In the genomic region with DNA sequence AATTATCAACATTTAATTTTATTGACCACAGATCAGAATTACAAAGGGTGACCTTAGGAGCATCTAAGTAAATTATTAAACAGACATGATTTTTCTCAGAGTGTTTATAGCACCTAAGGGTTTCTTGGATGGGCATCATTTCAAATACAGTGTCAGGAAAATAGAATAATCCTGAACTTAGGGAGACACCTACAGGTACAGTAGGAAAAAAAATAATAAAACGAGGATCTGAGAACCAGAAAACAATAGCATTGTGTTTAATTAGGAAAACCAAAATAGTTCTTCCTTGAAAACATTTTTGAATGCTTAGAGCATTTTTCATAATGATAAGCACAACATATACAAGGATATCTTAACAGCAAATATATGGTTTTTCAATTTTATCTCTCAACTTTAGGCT, we compare ENCODE assay signal across 15 cellular contexts. TPM values are rescaled to one million over a fixed set of nuclear protein-coding genes. Genes with fewer than 3 reads are reported as not detected.
DNase-seq lines count a peak whose midpoint lies in the region; TF ChIP-seq lines count a peak whose summit lies in the region.
"Had no signal": no experiment of that assay in that cellular context is flagged by ENCODE, and none has a peak within 500 bp of the region (broad histone marks: within the 10 kb centered on the region; RNA-seq: fewer than 3 reads in every experiment).

No MANE protein-coding gene starts in this region.

- H3K9me3 Mint-ChIP-seq in type B pancreatic cell: no peaks in the 10 kb centered on the region

- H3K4me1 Mint-ChIP-seq in type B pancreatic cell (ENCODE audit: unreplicated experiment): no peaks in the 10 kb centered on the region
- H3K4me1 Mint-ChIP-seq: activated CD4-positive, alpha-beta T cell treated with anti-CD3 and anti-CD28 coated beads for 36 hours had no signal

- no peaks in the 10 kb centered on the region for H3K36me3 ChIP-seq in effector memory CD4-positive, alpha-beta T cell (ENCODE audit: control insufficient read depth, insufficient read depth, low read length)
- H3K36me3 ChIP-seq: neutrophil, Peyer's patch had no signal

- no peaks in the 10 kb centered on the region for H3K27me3 Mint-ChIP-seq in type B pancreatic cell
- H3K27me3 Mint-ChIP-seq: activated CD4-positive, alpha-beta T cell treated with anti-CD3 and anti-CD28 coated beads for 36 hours had no signal

- H3K36me3 Mint-ChIP-seq in type B pancreatic cell: no peaks in the 10 kb centered on the region

- H3K27ac Mint-ChIP-seq in type B pancreatic cell: no peak overlapping the region
- H3K27ac Mint-ChIP-seq: activated CD4-positive, alpha-beta T cell treated with anti-CD3 and anti-CD28 coated beads for 36 hours had no signal

- DNase-seq in COR-L47 (lab: John Stamatoyannopoulos, UW) (peak; percentile 6), HT-29 (ENCODE audit: low spot score) (peak; percentile 22), RPMI7951 (ENCODE audit: low read depth) (peak; percentile 9), fibroblast of villous mesenchyme (ENCODE audit: low read depth) (peak; percentile 9), type B pancreatic cell (ENCODE audit: extremely low spot score, unreplicated experiment) (no peak), pons (ENCODE audit: low spot score) (no peak)
- DNase-seq in effector memory CD4-positive, alpha-beta T cell: no peak
- DNase-seq in stimulated activated naive CD4-positive, alpha-beta T cell treated with Interleukin-2 at 50 U/mL for 16 hours (lab: John Stamatoyannopoulos, UW): no peak
- DNase-seq: activated CD4-positive, alpha-beta T cell treated with anti-CD3 and anti-CD28 coated beads for 36 hours; activated naive CD4-positive, alpha-beta T cell treated with Interleukin-2 at 50 U/mL for 16 hours; NCI-H1092; Peyer's patch; stimulated activated CD4-positive, alpha-beta T cell treated with anti-CD3 and anti-CD28 coated beads, Interleukin-4, amount 100 ng/mL, for 24 hours had no signal

- H3K27me3 ChIP-seq in effector memory CD4-positive, alpha-beta T cell (replicated peaks; ENCODE audit: control insufficient read depth, insufficient read depth, low read length, poor library complexity, severe bottlenecking): no peaks in the 10 kb centered on the region
- H3K27me3 ChIP-seq: Peyer's patch, suprapubic skin had no signal

- no peaks in the 10 kb centered on the region for H3K4me1 ChIP-seq in effector memory CD4-positive, alpha-beta T cell (ENCODE audit: control insufficient read depth, insufficient read depth, low read length, poor library complexity, severe bottlenecking)
- H3K4me1 ChIP-seq: Peyer's patch, suprapubic skin had no signal

- no peaks in the 10 kb centered on the region for H3K9me3 ChIP-seq in effector memory CD4-positive, alpha-beta T cell (ENCODE audit: control insufficient read depth, low read length)
- H3K9me3 ChIP-seq: neutrophil, Peyer's patch, suprapubic skin had no signal

- no peak overlapping the region for H3K27ac ChIP-seq in effector memory CD4-positive, alpha-beta T cell (ENCODE audit: insufficient read depth, low read length, poor library complexity, severe bottlenecking)
- H3K27ac ChIP-seq: neutrophil, Peyer's patch, suprapubic skin had no signal

- H3K4me3 Mint-ChIP-seq in type B pancreatic cell: no peak overlapping the region
- H3K4me3 Mint-ChIP-seq: activated CD4-positive, alpha-beta T cell treated with anti-CD3 and anti-CD28 coated beads for 36 hours had no signal

- TF ChIP-seq CTCF in fibroblast of villous mesenchyme (IDR thresholded peaks at IDR 0.05; ENCODE audit: insufficient read depth, low read depth, low read length) (peak; percentile 19), type B pancreatic cell (conservative IDR thresholded peaks at IDR 0.05) (no peak)

- no peak overlapping the region for H3K4me3 ChIP-seq in fibroblast of villous mesenchyme (ENCODE audit: low read depth, low read length)
- no peak overlapping the region for H3K4me3 ChIP-seq in effector memory CD4-positive, alpha-beta T cell (ENCODE audit: insufficient read depth, low read depth, low read length, poor library complexity, severe bottlenecking)
- H3K4me3 ChIP-seq: Peyer's patch, suprapubic skin had no signal

RNA-seq across cellular contexts. Expression of a gene that starts 39.2 kb away (rescaled TPM):
- total RNA-seq in HT-29 (2014; rRNA removed; shearing (Covaris generic)): 3.8 and 4.4 TPM in 2 replicates
- total RNA-seq in RPMI7951 (2014; rRNA removed; shearing (Covaris generic)): 13.6 and 13.9 TPM in 2 replicates
- total RNA-seq in fibroblast of villous mesenchyme (12.9 and 16.0 TPM in 2 replicates), type B pancreatic cell (ENCODE audit: low replicate concordance) (27.6 and 30.5 TPM in 2 replicates)

RNA-seq across cellular contexts. Expression of a gene that starts 39.4 kb away (rescaled TPM):
- 3.3 and 3.5 TPM in 2 replicates for total RNA-seq in HT-29 (2014; rRNA removed; shearing (Covaris generic))
- 45.4 and 56.4 TPM in 2 replicates for total RNA-seq in RPMI7951 (2014; rRNA removed; shearing (Covaris generic))
- total RNA-seq in fibroblast of villous mesenchyme (4.5 and 7.8 TPM in 2 replicates), type B pancreatic cell (ENCODE audit: low replicate concordance) (3.7 and 8.6 TPM in 2 replicates)

Comparison
In these comparisons a context has a peak if more than half of its experiments do, and no peak if none do; other contexts are left out.
1. DNase-seq: peak in COR-L47 (single experiment), HT-29 (single experiment), RPMI7951 (single experiment) and fibroblast of villous mesenchyme (single experiment); none in type B pancreatic cell (single experiment), effector memory CD4-positive, alpha-beta T cell (0 of 3), pons (single experiment) and stimulated activated naive CD4-positive, alpha-beta T cell treated with Interleukin-2 at 50 U/mL for 16 hours (single experiment).